8 cellular contexts compared by ENCODE assay signal in the genomic region with DNA sequence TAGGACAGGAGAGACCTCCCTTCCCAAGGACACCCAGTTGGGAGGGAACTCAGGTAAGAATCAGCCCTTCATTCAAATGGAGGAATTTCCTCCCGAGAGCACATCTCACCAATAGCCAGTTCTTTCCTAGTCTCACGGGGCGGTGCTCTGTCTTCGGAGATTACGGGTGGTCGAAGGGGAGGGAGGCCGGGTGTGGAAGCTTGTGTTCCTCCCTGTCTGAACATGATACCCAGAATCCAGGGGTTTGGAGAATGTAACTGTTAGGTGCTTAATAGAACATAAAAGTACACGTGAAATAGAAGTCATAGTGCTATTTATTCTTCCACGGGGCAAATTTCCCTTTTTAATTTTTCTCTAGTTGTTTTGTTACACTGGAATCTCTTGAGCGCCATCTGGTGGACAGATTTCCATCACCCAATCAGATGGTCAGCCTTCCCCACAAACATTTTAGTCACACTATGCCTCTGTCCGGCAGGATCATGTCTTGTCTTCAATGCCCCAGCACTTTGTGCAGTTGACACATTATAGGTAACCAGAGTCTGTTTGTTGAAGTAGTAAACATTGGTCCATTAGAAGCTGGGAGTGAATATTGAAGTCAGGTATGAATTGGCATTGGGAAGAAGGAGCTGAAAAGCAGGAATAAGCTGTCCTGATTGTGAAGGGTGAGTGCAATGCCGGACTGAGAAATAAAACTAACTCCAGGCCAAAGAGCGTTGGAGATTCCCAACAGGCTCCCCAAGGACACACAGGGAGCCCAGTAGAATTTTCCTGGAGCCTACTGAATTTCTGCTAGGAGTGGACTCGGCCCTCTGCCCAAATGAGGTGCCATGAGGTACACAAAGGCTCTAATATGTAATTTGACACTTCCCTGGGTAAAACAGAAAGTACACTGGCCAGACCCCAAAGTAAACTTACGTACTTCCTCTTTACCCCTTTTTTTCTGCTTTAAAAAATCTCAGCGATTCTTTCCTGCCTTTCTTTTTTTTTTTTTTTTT. TPM values are rescaled to one million over a fixed set of nuclear protein-coding genes. Genes with fewer than 3 reads are reported as not detected.
DNase-seq lines count a peak whose midpoint lies in the region; ATAC-seq and TF ChIP-seq lines count a peak whose summit lies in the region.

No MANE protein-coding gene starts in this region.

- H3K4me3 Mint-ChIP-seq in activated T-cell treated with anti-CD3 and anti-CD28 coated beads, Interleukin-2, amount 50 U/mL, for 72 hours = peak overlapping the region; percentile 56 to 62
- peak overlapping the region; percentile 79 for H3K4me3 Mint-ChIP-seq in nephron progenitor cell
- peak overlapping the region; percentile 72 for H3K4me3 Mint-ChIP-seq in stimulated activated naive CD8-positive, alpha-beta T cell treated with anti-CD3 and anti-CD28 coated beads, Interleukin-15, Interleukin-2, amounts not matched to agents 100 ng/mL and 50 ng/mL, for 24 hours

- H3K27ac ChIP-seq in AG04450 (ENCODE audit: low read depth, low read length) = no peak overlapping the region

- no peaks in the 10 kb centered on the region for H3K36me3 Mint-ChIP-seq in activated T-cell treated with anti-CD3 and anti-CD28 coated beads, Interleukin-2, amount 50 U/mL, for 72 hours (ENCODE audit: insufficient read depth in 2 of 2)
- no peaks in the 10 kb centered on the region for H3K36me3 Mint-ChIP-seq in nephron progenitor cell (ENCODE audit: low read depth)
- no peaks in the 10 kb centered on the region for H3K36me3 Mint-ChIP-seq in stimulated activated naive CD8-positive, alpha-beta T cell treated with anti-CD3 and anti-CD28 coated beads, Interleukin-15, Interleukin-2, amounts not matched to agents 100 ng/mL and 50 ng/mL, for 24 hours (ENCODE audit: low read depth)

- ATAC-seq in GM18868 (IDR thresholded peaks at IDR 0.05; ENCODE audit: unreplicated experiment) = peak; percentile 81
- ATAC-seq in activated T-cell treated with anti-CD3 and anti-CD28 coated beads, Interleukin-2, amount 50 U/mL, for 72 hours (replicated peaks in 1 of 2) = peak; percentile 54 to 69

- peak; percentile 85 for TF ChIP-seq CTCF in AG04450 (IDR thresholded peaks at IDR 0.05; ENCODE audit: low read depth, low read length)
- TF ChIP-seq CTCF in fibroblast of mammary gland (conservative IDR thresholded peaks at IDR 0.05; ENCODE audit: control insufficient read depth, insufficient read depth, low read depth, low read length) = peak; percentile 78
- peak; percentile 82 for TF ChIP-seq CTCF in nephron progenitor cell (IDR thresholded peaks at IDR 0.05)

- peaks cover 7% of the 10 kb centered on the region for H3K4me1 Mint-ChIP-seq in activated T-cell treated with anti-CD3 and anti-CD28 coated beads, Interleukin-2, amount 50 U/mL, for 72 hours (ENCODE audit: low read depth)
- peaks cover 30% of the 10 kb centered on the region for H3K4me1 Mint-ChIP-seq in nephron progenitor cell
- H3K4me1 Mint-ChIP-seq in stimulated activated naive CD8-positive, alpha-beta T cell treated with anti-CD3 and anti-CD28 coated beads, Interleukin-15, Interleukin-2, amounts not matched to agents 100 ng/mL and 50 ng/mL, for 24 hours (ENCODE audit: low read depth) = peaks cover 5% of the 10 kb centered on the region

- CTCF ChIA-PET in AG04450 (lab: Charles Lee) = interaction anchor here (0.6 to 6.7 kb wide), 51 partner anchors 8 to 550 kb away, joined by 3 to 107 read pairs (median 5); partner anchors contain the start of genes PHGDH and ZNF697

- H3K27ac Mint-ChIP-seq in activated T-cell treated with anti-CD3 and anti-CD28 coated beads, Interleukin-2, amount 50 U/mL, for 72 hours = no peak overlapping the region
- no peak overlapping the region for H3K27ac Mint-ChIP-seq in nephron progenitor cell
- H3K27ac Mint-ChIP-seq in stimulated activated naive CD8-positive, alpha-beta T cell treated with anti-CD3 and anti-CD28 coated beads, Interleukin-15, Interleukin-2, amounts not matched to agents 100 ng/mL and 50 ng/mL, for 24 hours = no peak overlapping the region

- H3K4me3 ChIP-seq in AG04450 (ENCODE audit: low read depth, low read length) (peak overlapping the region; percentile 57), fibroblast of mammary gland (ENCODE audit: control insufficient read depth, low read depth, low read length) (peak overlapping the region; percentile 57)

- peaks cover 8% of the 10 kb centered on the region for H3K27me3 ChIP-seq in AG04450 (ENCODE audit: control insufficient read depth, insufficient read depth, low read length)

- POLR2A ChIA-PET in AG04450 (lab: Yijun Ruan, JAX) = interaction anchor here (1.5 kb wide), 1 partner anchor 62 kb away, joined by 3 read pairs; no protein-coding TSS in a partner anchor

- H3K9me3 Mint-ChIP-seq in activated T-cell treated with anti-CD3 and anti-CD28 coated beads, Interleukin-2, amount 50 U/mL, for 72 hours = no peaks in the 10 kb centered on the region
- H3K9me3 Mint-ChIP-seq in nephron progenitor cell = peaks cover 4% of the 10 kb centered on the region
- no peaks in the 10 kb centered on the region for H3K9me3 Mint-ChIP-seq in stimulated activated naive CD8-positive, alpha-beta T cell treated with anti-CD3 and anti-CD28 coated beads, Interleukin-15, Interleukin-2, amounts not matched to agents 100 ng/mL and 50 ng/mL, for 24 hours

- no peaks in the 10 kb centered on the region for H3K9me3 ChIP-seq in AG04450 (ENCODE audit: control insufficient read depth, insufficient read depth, low read length)

- H3K27me3 Mint-ChIP-seq in activated T-cell treated with anti-CD3 and anti-CD28 coated beads, Interleukin-2, amount 50 U/mL, for 72 hours (ENCODE audit: low read depth) = peaks cover 20% of the 10 kb centered on the region
- peaks cover 6% of the 10 kb centered on the region for H3K27me3 Mint-ChIP-seq in nephron progenitor cell (ENCODE audit: low read depth, poor library complexity)
- peaks cover 27% of the 10 kb centered on the region for H3K27me3 Mint-ChIP-seq in stimulated activated naive CD8-positive, alpha-beta T cell treated with anti-CD3 and anti-CD28 coated beads, Interleukin-15, Interleukin-2, amounts not matched to agents 100 ng/mL and 50 ng/mL, for 24 hours

- DNase-seq in AG04450 (ENCODE audit: low read depth, low spot score) = peak; percentile 78
- DNase-seq in KG1 (lab: John Stamatoyannopoulos, UW) = peak; percentile 84
- DNase-seq in activated T-cell treated with anti-CD3 and anti-CD28 coated beads, Interleukin-2, amount 50 U/mL, for 72 hours = peak; percentile 67 to 72
- peak; percentile 91 for DNase-seq in fibroblast of mammary gland (ENCODE audit: low read depth)
- peak; percentile 82 for DNase-seq in nephron progenitor cell

TF ChIP-seq in PFSK-1, 5 proteins besides CTCF, POLR2A, EP300 and RAD21:
- TF ChIP-seq, protein P1, sequence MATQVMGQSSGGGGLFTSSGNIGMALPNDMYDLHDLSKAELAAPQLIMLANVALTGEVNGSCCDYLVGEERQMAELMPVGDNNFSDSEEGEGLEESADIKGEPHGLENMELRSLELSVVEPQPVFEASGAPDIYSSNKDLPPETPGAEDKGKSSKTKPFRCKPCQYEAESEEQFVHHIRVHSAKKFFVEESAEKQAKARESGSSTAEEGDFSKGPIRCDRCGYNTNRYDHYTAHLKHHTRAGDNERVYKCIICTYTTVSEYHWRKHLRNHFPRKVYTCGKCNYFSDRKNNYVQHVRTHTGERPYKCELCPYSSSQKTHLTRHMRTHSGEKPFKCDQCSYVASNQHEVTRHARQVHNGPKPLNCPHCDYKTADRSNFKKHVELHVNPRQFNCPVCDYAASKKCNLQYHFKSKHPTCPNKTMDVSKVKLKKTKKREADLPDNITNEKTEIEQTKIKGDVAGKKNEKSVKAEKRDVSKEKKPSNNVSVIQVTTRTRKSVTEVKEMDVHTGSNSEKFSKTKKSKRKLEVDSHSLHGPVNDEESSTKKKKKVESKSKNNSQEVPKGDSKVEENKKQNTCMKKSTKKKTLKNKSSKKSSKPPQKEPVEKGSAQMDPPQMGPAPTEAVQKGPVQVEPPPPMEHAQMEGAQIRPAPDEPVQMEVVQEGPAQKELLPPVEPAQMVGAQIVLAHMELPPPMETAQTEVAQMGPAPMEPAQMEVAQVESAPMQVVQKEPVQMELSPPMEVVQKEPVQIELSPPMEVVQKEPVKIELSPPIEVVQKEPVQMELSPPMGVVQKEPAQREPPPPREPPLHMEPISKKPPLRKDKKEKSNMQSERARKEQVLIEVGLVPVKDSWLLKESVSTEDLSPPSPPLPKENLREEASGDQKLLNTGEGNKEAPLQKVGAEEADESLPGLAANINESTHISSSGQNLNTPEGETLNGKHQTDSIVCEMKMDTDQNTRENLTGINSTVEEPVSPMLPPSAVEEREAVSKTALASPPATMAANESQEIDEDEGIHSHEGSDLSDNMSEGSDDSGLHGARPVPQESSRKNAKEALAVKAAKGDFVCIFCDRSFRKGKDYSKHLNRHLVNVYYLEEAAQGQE (IDR thresholded peaks at IDR 0.05; ENCODE audit: insufficient read depth in 1 of 2, low read depth in 2 of 2, low read length in 2 of 2) = peak in 1 of 2 experiments; percentile 30; a peak in 1 of 4 replicates
- TF ChIP-seq FOXP2 (optimal IDR thresholded peaks at IDR 0.05; ENCODE audit: borderline replicate concordance, extremely low read depth, extremely low read length, insufficient read depth) (no peak), SIN3A (IDR thresholded peaks at IDR 0.05; ENCODE audit: borderline replicate concordance, insufficient read depth, low read length) (peak; percentile 46; the same call in 1 of the 2 replicates), TAF1 (IDR thresholded peaks at IDR 0.05; ENCODE audit: borderline replicate concordance, insufficient read depth, low read length) (no peak)

RNA-seq across cellular contexts. Expression of gene ZNF697, which starts 27.6 kb away (rescaled TPM):
- 11.6 and 12.9 TPM in 2 replicates for polyA plus RNA-seq in AG04450 (2011; rRNA removed)
- 14.1 and 21.9 TPM in 2 replicates for polyA minus RNA-seq in AG04450 (2011; rRNA and poly(A)+ RNA removed)
- 33.6 TPM for polyA plus RNA-seq in PFSK-1 (2012; ENCODE audit: insufficient read length, low read depth)
- total RNA-seq in activated T-cell treated with anti-CD3 and anti-CD28 coated beads, Interleukin-2, amount 50 U/mL, for 72 hours = under 1 TPM; 0.26 to 0.32 TPM

RNA-seq across cellular contexts. Expression of gene PHGDH, which starts 36.1 kb away (rescaled TPM):
- 108 and 174 TPM in 2 replicates for polyA plus RNA-seq in AG04450 (2011; rRNA removed)
- 152 and 198 TPM in 2 replicates for polyA minus RNA-seq in AG04450 (2011; rRNA and poly(A)+ RNA removed)
- 846 TPM for polyA plus RNA-seq in PFSK-1 (2012; ENCODE audit: insufficient read length, low read depth)
- total RNA-seq in activated T-cell treated with anti-CD3 and anti-CD28 coated beads, Interleukin-2, amount 50 U/mL, for 72 hours = 100 to 1,000 TPM; 431 to 452 TPM
